Comparison of ENCODE assay signal across 1 cellular context in genomic region chrX:101391831-101392230, GRCh38.
TF ChIP-seq lines count a peak whose summit lies in the region.

No MANE protein-coding gene starts in this region.

TF ChIP-seq in HepG2, 621 proteins besides CTCF, POLR2A, EP300 and RAD21:
- TF ChIP-seq MZF1 (CRISPR knock-in tag; IDR thresholded peaks at IDR 0.05; ENCODE audit: borderline replicate concordance) (no peak), RBFOX2 (IDR thresholded peaks at IDR 0.05; ENCODE audit: low read depth, low read length) (peak; percentile 50)
